Comparison of ENCODE assay signal across 16 cellular contexts in the genomic region with DNA sequence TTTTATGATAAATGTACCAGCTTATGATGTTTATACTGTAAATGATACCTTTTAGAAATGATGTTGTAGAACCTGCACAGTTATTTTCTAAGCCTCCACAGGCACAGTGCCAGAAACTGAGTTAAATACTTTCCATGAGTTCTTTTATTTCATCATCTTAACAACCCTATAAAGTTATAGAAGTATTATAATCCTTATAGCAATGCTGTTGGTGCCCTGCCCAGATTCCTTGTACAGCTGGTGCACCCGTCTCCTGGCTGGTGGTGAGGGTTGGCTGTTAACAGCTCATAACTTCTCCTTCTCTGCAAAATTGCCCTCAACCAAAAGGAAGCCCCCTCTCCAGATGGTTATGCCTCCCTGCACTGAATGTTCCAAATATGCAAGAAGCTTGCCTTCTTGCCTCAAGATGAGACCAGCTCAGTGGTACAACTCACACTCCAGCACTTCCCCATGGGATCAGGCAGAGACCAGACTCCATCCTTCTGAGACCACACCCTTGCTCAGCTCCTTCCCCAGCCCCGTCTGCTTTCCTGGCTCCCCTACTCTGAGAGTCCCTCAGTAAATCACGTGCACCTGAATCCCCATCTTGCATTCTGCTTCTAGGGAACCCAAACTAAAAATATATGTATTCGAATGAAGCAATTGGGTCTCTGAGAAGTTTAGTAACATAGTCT.
DNase-seq lines count a peak whose midpoint lies in the region; ATAC-seq and TF ChIP-seq lines count a peak whose summit lies in the region.
"Had no signal": no experiment of that assay in that cellular context is flagged by ENCODE, and none has a peak within 500 bp of the region (broad histone marks: within the 10 kb centered on the region; RNA-seq: fewer than 3 reads in every experiment).

No MANE protein-coding gene starts in this region.

- no peaks in the 10 kb centered on the region for H3K27me3 ChIP-seq in rectal smooth muscle tissue (ENCODE audit: control insufficient read depth, insufficient read depth, low read length)
- no peaks in the 10 kb centered on the region for H3K27me3 ChIP-seq in vagina
- no peaks in the 10 kb centered on the region for H3K27me3 ChIP-seq in mammary epithelial cell (ENCODE audit: insufficient read depth, low read length)
- H3K27me3 ChIP-seq: SJSA1 had no signal

- H4K20me1 ChIP-seq in mammary epithelial cell (ENCODE audit: insufficient read depth, low read length) = no peaks in the 10 kb centered on the region

- H3K4me3 ChIP-seq in rectal smooth muscle tissue (ENCODE audit: low read length) = no peak overlapping the region
- H3K4me3 ChIP-seq in vagina = no peak overlapping the region
- no peak overlapping the region for H3K4me3 ChIP-seq in mammary epithelial cell (replicated peaks in 1 of 3; ENCODE audit: insufficient read depth in 1 of 3, low read depth in 2 of 3, low read length in 3 of 3)
- H3K4me3 ChIP-seq: SJSA1 had no signal

- no peak for ATAC-seq in activated naive CD4-positive, alpha-beta T cell treated with anti-CD3 and anti-CD28 coated beads, Interleukin-2, amount 50 U/mL, for 72 hours
- ATAC-seq: effector memory CD8-positive, alpha-beta T cell had no signal

- CTCF ChIA-PET in mammary epithelial cell (lab: Charles Lee; ENCODE audit: low non-redundant PET) = no interaction called here

- no peak overlapping the region for H3K9ac ChIP-seq in rectal smooth muscle tissue (ENCODE audit: low read length)
- no peak overlapping the region for H3K9ac ChIP-seq in mammary epithelial cell (ENCODE audit: insufficient read depth, low read length)

- TF ChIP-seq CTCF in vagina (IDR thresholded peaks at IDR 0.05) (no peak), mammary epithelial cell (conservative IDR thresholded peaks at IDR 0.05 in 1 of 2, IDR thresholded peaks at IDR 0.05 in 1 of 2; ENCODE audit: extremely low read depth in 1 of 2, insufficient read depth in 1 of 2, low read depth in 1 of 2, low read length in 2 of 2) (no peak)

- no peak overlapping the region for H3K27ac Mint-ChIP-seq in activated naive CD4-positive, alpha-beta T cell treated with anti-CD3 and anti-CD28 coated beads, Interleukin-2, amount 50 U/mL, for 72 hours
- H3K27ac Mint-ChIP-seq: CD4-positive, CD25-positive, alpha-beta regulatory T cell; effector memory CD8-positive, alpha-beta T cell; mesothelial cell of epicardium had no signal

- no peak overlapping the region for H3K4me2 ChIP-seq in mammary epithelial cell (ENCODE audit: insufficient read depth, low read depth, low read length)

- intact Hi-C loops in vagina (cut with DNase I) = no loop called here
- intact Hi-C loops in mammary epithelial cell (cut with micrococcal nuclease) = no loop called here

- H3K27ac ChIP-seq in rectal smooth muscle tissue (ENCODE audit: low read depth, low read length) (peak overlapping the region; percentile 14), vagina (no peak overlapping the region), mammary epithelial cell (ENCODE audit: insufficient read depth, low read depth, low read length) (no peak overlapping the region)
- H3K27ac ChIP-seq: SJSA1 had no signal

- no peaks in the 10 kb centered on the region for H3K9me3 Mint-ChIP-seq in activated naive CD4-positive, alpha-beta T cell treated with anti-CD3 and anti-CD28 coated beads, Interleukin-2, amount 50 U/mL, for 72 hours
- H3K9me3 Mint-ChIP-seq: effector memory CD8-positive, alpha-beta T cell; mesothelial cell of epicardium had no signal

- WGBS in mammary epithelial cell (ENCODE audit: low coverage, missing lambda C conversion rate) = 74% methylated on average over 4 of the region's 4 CpGs

- no peaks in the 10 kb centered on the region for H3K9me3 ChIP-seq in vagina
- no peaks in the 10 kb centered on the region for H3K9me3 ChIP-seq in mammary epithelial cell (replicated peaks; ENCODE audit: insufficient read depth, low read length)
- H3K9me3 ChIP-seq: SJSA1 had no signal

- dilution Hi-C loops in mammary epithelial cell (cut with HindIII; ENCODE audit: low sequenced_read_pairs) = no loop called here

- H3K79me2 ChIP-seq in mammary epithelial cell (ENCODE audit: insufficient read depth, low read length) = no peaks in the 10 kb centered on the region

- peak; percentile 34 for DNase-seq in EL
- DNase-seq in NCI-H2171 (lab: John Stamatoyannopoulos, UW) = peak; percentile 39
- DNase-seq in dedifferentiated amniotic fluid mesenchymal stem cell (ENCODE audit: extremely low spot score) = peak; percentile 76
- DNase-seq in activated naive CD4-positive, alpha-beta T cell treated with anti-CD3 and anti-CD28 coated beads, Interleukin-2, amount 50 U/mL, for 72 hours (ENCODE audit: low spot score in 2 of 2) = no peak
- DNase-seq in vagina (ENCODE audit: extremely low spot score in 2 of 2) = no peak
- DNase-seq in effector CD8-positive, alpha-beta T cell (lab: John Stamatoyannopoulos, UW) = no peak
- DNase-seq in mammary epithelial cell = no peak
- DNase-seq: activated effector memory CD4-positive, alpha-beta T cell treated with anti-CD3 and anti-CD28 coated beads, Interleukin-2, amount 50 U/mL, for 16 hours; CD4-positive, CD25-positive, alpha-beta regulatory T cell; effector memory CD8-positive, alpha-beta T cell; NCI-H1930; occipital lobe; stimulated activated CD4-positive, alpha-beta T cell treated with anti-CD3 and anti-CD28 coated beads, Interleukin-12 subunit alpha, Interleukin-12 subunit beta, amount 100 ng/mL, for 4 hours had no signal

- no peak overlapping the region for H2AFZ ChIP-seq in mammary epithelial cell (ENCODE audit: low read depth, low read length)

- H3K4me1 ChIP-seq in rectal smooth muscle tissue (ENCODE audit: control insufficient read depth, insufficient read depth, low read length) = peaks cover 8% of the 10 kb centered on the region
- no peaks in the 10 kb centered on the region for H3K4me1 ChIP-seq in vagina
- no peaks in the 10 kb centered on the region for H3K4me1 ChIP-seq in mammary epithelial cell (ENCODE audit: insufficient read depth, low read length)
- H3K4me1 ChIP-seq: SJSA1 had no signal

- H3K36me3 ChIP-seq in rectal smooth muscle tissue (ENCODE audit: control insufficient read depth, insufficient read depth, low read length) = no peaks in the 10 kb centered on the region
- no peaks in the 10 kb centered on the region for H3K36me3 ChIP-seq in vagina
- H3K36me3 ChIP-seq in mammary epithelial cell (ENCODE audit: insufficient read depth, low read length) = no peaks in the 10 kb centered on the region
- H3K36me3 ChIP-seq: SJSA1 had no signal

- H3K36me3 Mint-ChIP-seq in activated naive CD4-positive, alpha-beta T cell treated with anti-CD3 and anti-CD28 coated beads, Interleukin-2, amount 50 U/mL, for 72 hours = no peaks in the 10 kb centered on the region
- H3K36me3 Mint-ChIP-seq: CD4-positive, CD25-positive, alpha-beta regulatory T cell had no signal

- TF ChIP-seq POLR2A in vagina (IDR thresholded peaks at IDR 0.05) = no peak

- in situ Hi-C loops in mammary epithelial cell (cut with MboI; ENCODE audit: low sequenced_read_pairs in 2 of 2) = no loop called here

- BruUV-seq in mammary epithelial cell (replicated peaks; lab: Mats Ljungman, UMichigan) = no TSS peak

Comparison
In these comparisons a context has a peak if more than half of its experiments do, and no peak if none do; other contexts are left out.
1. DNase-seq: peak in EL (single experiment), NCI-H2171 (single experiment) and dedifferentiated amniotic fluid mesenchymal stem cell (single experiment); none in activated naive CD4-positive, alpha-beta T cell treated with anti-CD3 and anti-CD28 coated beads, Interleukin-2, amount 50 U/mL, for 72 hours (0 of 2), vagina (0 of 2), effector CD8-positive, alpha-beta T cell (single experiment) and mammary epithelial cell (single experiment).